In the genomic region with DNA sequence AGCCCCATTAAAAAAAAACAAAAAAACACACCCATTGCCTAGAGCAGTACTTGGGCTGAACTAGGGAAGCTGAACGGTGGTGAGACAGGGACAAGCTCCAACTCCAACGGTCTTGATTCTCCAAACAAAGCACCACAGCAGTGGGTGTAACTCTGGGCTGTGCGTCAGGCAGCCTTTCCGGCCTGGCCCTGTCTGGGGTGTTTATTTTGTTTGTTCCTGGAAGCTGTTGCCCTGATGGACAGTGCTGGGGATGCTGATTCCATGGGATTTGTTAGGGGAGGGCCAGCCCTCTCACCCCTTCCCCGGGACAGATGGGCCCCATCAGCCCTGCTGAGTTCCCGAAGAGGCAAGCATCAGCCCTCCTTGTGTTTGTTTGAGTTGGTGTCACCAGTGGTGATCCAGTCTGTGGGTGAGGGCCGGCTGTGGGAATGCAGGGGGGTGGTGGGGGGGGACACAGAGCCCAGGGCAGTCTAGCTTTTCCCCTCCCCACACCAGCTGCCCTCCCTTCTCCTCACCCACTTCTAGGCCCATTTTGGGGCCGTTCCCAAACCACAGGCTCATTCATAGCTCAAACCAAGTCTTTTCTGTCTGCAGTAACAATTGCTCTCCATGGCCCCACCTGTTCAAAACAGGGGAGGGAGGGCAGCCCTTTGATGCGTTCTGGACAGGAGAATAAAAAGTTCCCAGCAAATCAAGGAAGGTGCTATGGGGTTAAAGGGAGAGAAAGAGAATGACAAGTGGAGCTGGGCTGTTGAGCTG, we compare ENCODE assay signal across 21 cellular contexts. TPM values are rescaled to one million over a fixed set of nuclear protein-coding genes. Genes with fewer than 3 reads are reported as not detected.
DNase-seq lines count a peak whose midpoint lies in the region; ATAC-seq, FAIRE-seq and TF ChIP-seq lines count a peak whose summit lies in the region.
"Had no signal": no experiment of that assay in that cellular context is flagged by ENCODE, and none has a peak within 500 bp of the region (broad histone marks: within the 10 kb centered on the region; RNA-seq: fewer than 3 reads in every experiment).

No MANE protein-coding gene starts in this region.

- H3K79me2 ChIP-seq in neural progenitor cell (ENCODE audit: low read depth), result no peaks in the 10 kb centered on the region

- H3F3A ChIP-seq in neural progenitor cell (ENCODE audit: low read depth), result peaks cover 23% of the 10 kb centered on the region

- H3K4me1 Mint-ChIP-seq in neural progenitor cell, result peaks cover 82% of the 10 kb centered on the region

- H3K27me3 ChIP-seq in AG04450 (ENCODE audit: control insufficient read depth, insufficient read depth, low read length), result peaks cover 47% of the 10 kb centered on the region
- H3K27me3 ChIP-seq in ascending aorta, result no peaks in the 10 kb centered on the region
- H3K27me3 ChIP-seq in neural progenitor cell, result peaks cover 69% of the 10 kb centered on the region

- DNase-seq in AG04450 (ENCODE audit: low read depth, low spot score) (peak; percentile 73), ascending aorta (ENCODE audit: low spot score in 2 of 2) (peak in 1 of 2 donors; percentile 66), fibroblast of mammary gland (ENCODE audit: low read depth) (peak; percentile 68), neural progenitor cell (ENCODE audit: low spot score) (no peak), RWPE1 (ENCODE audit: low spot score) (no peak), pons (ENCODE audit: low spot score) (no peak), HTR-8/SVneo (ENCODE audit: insufficient read length, low spot score) (no peak)
- DNase-seq: activated T-cell treated with anti-CD3 and anti-CD28 coated beads, Interleukin-2, amount 50 U/mL, for 24 hours; CD8-positive, alpha-beta memory T cell; erythroblast; GOT3; MM.1S; NCI-H187; NCI-H526; right lobe of liver; thyroid gland had no signal

- TF ChIP-seq CTCF in AG04450 (IDR thresholded peaks at IDR 0.05; ENCODE audit: low read depth, low read length) (no peak), ascending aorta (IDR thresholded peaks at IDR 0.05) (no peak), fibroblast of mammary gland (conservative IDR thresholded peaks at IDR 0.05; ENCODE audit: control insufficient read depth, insufficient read depth, low read depth, low read length) (no peak), neural progenitor cell (IDR thresholded peaks at IDR 0.05) (no peak), RWPE1 (conservative IDR thresholded peaks at IDR 0.05; ENCODE audit: low read depth) (no peak)

- H3K27me3 Mint-ChIP-seq in neural progenitor cell (ENCODE audit: insufficient read depth, low read depth), result peaks cover 28% of the 10 kb centered on the region

- intact Hi-C loops in ascending aorta (cut with DNase I), result no loop called here

- H4K20me1 ChIP-seq in neural progenitor cell (ENCODE audit: low read depth), result peaks cover 18% of the 10 kb centered on the region

- H3K27ac ChIP-seq in AG04450 (ENCODE audit: low read depth, low read length) (peak overlapping the region; percentile 52), ascending aorta (peak overlapping the region; percentile 61 to 72), neural progenitor cell (no peak overlapping the region), RWPE1 (no peak overlapping the region)
- H3K27ac ChIP-seq: right lobe of liver, thyroid gland had no signal

- H3K9ac ChIP-seq in neural progenitor cell, result no peak overlapping the region

- H3K36me3 Mint-ChIP-seq in neural progenitor cell, result peaks cover 33% of the 10 kb centered on the region
- H3K36me3 Mint-ChIP-seq: activated naive CD4-positive, alpha-beta T cell treated with anti-CD3 and anti-CD28 coated beads, Interleukin-2, amount 50 U/mL, for 72 hours; CD8-positive, alpha-beta memory T cell; natural killer cell treated with Interleukin-12 subunit alpha and Interleukin-12 subunit beta and Interleukin-15 and Interleukin-18, amount 100 ng/mL, for 72 hours had no signal

- H3K4me3 ChIP-seq in AG04450 (ENCODE audit: low read depth, low read length) (no peak overlapping the region), ascending aorta (no peak overlapping the region), fibroblast of mammary gland (ENCODE audit: control insufficient read depth, low read depth, low read length) (no peak overlapping the region), neural progenitor cell (no peak overlapping the region)
- H3K4me3 ChIP-seq: right lobe of liver, thyroid gland had no signal

- CTCF ChIA-PET in AG04450 (lab: Charles Lee), result interaction anchor here (1.7 to 5.5 kb wide), 3 partner anchors 12 to 101 kb away, joined by 7 to 42 read pairs (median 10); no protein-coding TSS in a partner anchor
- CTCF ChIA-PET in RWPE1 (lab: Yijun Ruan, JAX), result interaction anchor here (1.0 kb wide), 1 partner anchor 11 kb away, joined by 3 read pairs; no protein-coding TSS in a partner anchor

- H3K36me3 ChIP-seq in ascending aorta, result peaks cover 0 to 6% of the 10 kb centered on the region in 2 donors
- H3K36me3 ChIP-seq in neural progenitor cell, result no peaks in the 10 kb centered on the region
- H3K36me3 ChIP-seq: right lobe of liver, thyroid gland had no signal

- H3K4me3 Mint-ChIP-seq in neural progenitor cell, result peak overlapping the region; percentile 34
- H3K4me3 Mint-ChIP-seq: activated T-cell treated with anti-CD3 and anti-CD28 coated beads, Interleukin-2, amount 50 U/mL, for 24 hours; CD8-positive, alpha-beta memory T cell; natural killer cell treated with Interleukin-12 subunit alpha and Interleukin-12 subunit beta and Interleukin-15 and Interleukin-18, amount 100 ng/mL, for 72 hours had no signal

- H3K9me3 ChIP-seq in AG04450 (ENCODE audit: control insufficient read depth, insufficient read depth, low read length) (peaks cover 7% of the 10 kb centered on the region; the same call in 1 of the 2 replicates), ascending aorta (no peaks in the 10 kb centered on the region), neural progenitor cell (ENCODE audit: low read depth) (no peaks in the 10 kb centered on the region)
- H3K9me3 ChIP-seq: right lobe of liver, thyroid gland had no signal

- H2AFZ ChIP-seq in neural progenitor cell (replicated peaks), result no peak overlapping the region

- H3K4me1 ChIP-seq in ascending aorta (peaks cover 2 to 3% of the 10 kb centered on the region in 2 donors), neural progenitor cell (peaks cover 47% of the 10 kb centered on the region)

- no peak overlapping the region for H3K4me2 ChIP-seq in neural progenitor cell

- H3K27ac Mint-ChIP-seq in neural progenitor cell, result peak overlapping the region; percentile 83
- H3K27ac Mint-ChIP-seq: activated naive CD4-positive, alpha-beta T cell treated with anti-CD3 and anti-CD28 coated beads, Interleukin-2, amount 50 U/mL, for 72 hours; activated T-cell treated with anti-CD3 and anti-CD28 coated beads, Interleukin-2, amount 50 U/mL, for 24 hours; natural killer cell treated with Interleukin-12 subunit alpha and Interleukin-12 subunit beta and Interleukin-15 and Interleukin-18, amount 100 ng/mL, for 72 hours had no signal

- ATAC-seq in HG02610 (IDR thresholded peaks at IDR 0.05; ENCODE audit: unreplicated experiment), result no peak
- ATAC-seq: activated naive CD4-positive, alpha-beta T cell treated with anti-CD3 and anti-CD28 coated beads, Interleukin-2, amount 50 U/mL, for 72 hours; natural killer cell treated with Interleukin-12 subunit alpha and Interleukin-12 subunit beta and Interleukin-15 and Interleukin-18, amount 100 ng/mL, for 72 hours; right lobe of liver had no signal

- H3K9me3 Mint-ChIP-seq in neural progenitor cell, result no peaks in the 10 kb centered on the region
- H3K9me3 Mint-ChIP-seq: activated naive CD4-positive, alpha-beta T cell treated with anti-CD3 and anti-CD28 coated beads, Interleukin-2, amount 50 U/mL, for 72 hours; activated T-cell treated with anti-CD3 and anti-CD28 coated beads, Interleukin-2, amount 50 U/mL, for 24 hours; CD8-positive, alpha-beta memory T cell; natural killer cell treated with Interleukin-12 subunit alpha and Interleukin-12 subunit beta and Interleukin-15 and Interleukin-18, amount 100 ng/mL, for 72 hours had no signal

- POLR2A ChIA-PET in AG04450 (lab: Yijun Ruan, JAX), result interaction anchor here (0.6 to 3.7 kb wide), 8 partner anchors 9 to 119 kb away, joined by 3 to 30 read pairs (median 4); no protein-coding TSS in a partner anchor
- POLR2A ChIA-PET in RWPE1 (lab: Yijun Ruan, JAX; ENCODE audit: low non-redundant PET), result no interaction called here

- no peak for FAIRE-seq in HTR-8/SVneo (lab: Jason Lieb, UNC)
- FAIRE-seq: colon, TTC549 had no signal

RNA-seq across cellular contexts. Expression of a gene that starts 4.5 kb away (rescaled TPM):
- 2.7 and 2.8 TPM in 2 replicates for polyA plus RNA-seq in AG04450 (2011; rRNA removed)
- polyA minus RNA-seq in AG04450 (2011; rRNA and poly(A)+ RNA removed), result 3.8 and 4.2 TPM in 2 replicates
- total RNA-seq in ascending aorta (4.8 TPM), neural progenitor cell (ENCODE audit: low replicate concordance) (1.6 and 2.9 TPM in 2 replicates)

Comparison
In these comparisons a context has a peak if more than half of its experiments do, and no peak if none do; other contexts are left out.
1. DNase-seq: peak in AG04450 (single experiment) and fibroblast of mammary gland (single experiment); none in neural progenitor cell (single experiment), RWPE1 (single experiment), pons (single experiment) and HTR-8/SVneo (single experiment).
2. H3K27ac ChIP-seq: peak in AG04450 (single experiment) and ascending aorta (2 of 2); none in neural progenitor cell (single experiment) and RWPE1 (single experiment).